Comparison of ENCODE assay signal across 1 cellular context in the genomic region with DNA sequence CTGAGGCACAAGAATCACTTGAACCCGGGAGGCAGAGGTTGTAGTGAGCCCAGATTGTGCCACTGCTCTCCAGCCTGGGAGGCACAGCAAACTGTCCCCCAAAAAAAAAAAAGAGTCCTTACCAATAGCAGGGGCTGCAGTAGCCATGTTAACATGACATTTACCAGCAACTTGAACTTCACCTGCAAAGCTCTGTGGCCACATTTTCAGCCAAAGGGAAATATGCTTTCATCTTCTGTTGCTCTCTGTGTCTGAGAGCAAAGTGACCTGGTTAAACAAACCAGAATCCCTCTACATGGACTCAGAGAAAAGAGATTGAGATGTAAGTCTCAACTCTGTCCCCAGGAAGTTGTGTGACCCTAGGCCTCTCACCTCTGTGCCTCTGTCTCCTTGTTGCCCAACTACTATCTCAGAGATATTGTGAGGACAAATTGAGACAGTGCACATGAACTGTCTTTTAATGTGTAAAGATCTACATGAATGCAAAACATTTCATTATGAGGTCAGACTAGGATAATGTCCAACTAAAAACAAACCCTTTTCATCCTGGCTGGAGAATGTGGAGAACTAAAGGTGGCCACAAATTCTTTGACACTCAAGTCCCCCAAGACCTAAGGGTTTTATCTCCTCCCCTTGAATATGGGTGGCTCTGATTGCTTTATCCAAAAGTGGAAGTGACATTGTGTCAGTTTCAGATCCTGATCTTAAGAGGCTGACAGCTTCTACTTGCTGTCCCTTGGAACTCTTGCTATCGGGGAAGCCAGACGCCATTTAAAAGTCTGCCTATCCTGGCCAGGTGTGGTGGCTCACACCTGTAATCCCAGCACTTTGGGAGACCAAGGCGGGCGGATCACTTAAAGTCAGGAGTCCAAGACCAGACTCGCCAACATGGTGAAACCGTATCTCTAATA.
TF ChIP-seq lines count a peak whose summit lies in the region.

No MANE protein-coding gene starts in this region.

TF ChIP-seq in IMR-90, 13 proteins besides CTCF, POLR2A, EP300 and RAD21:
- TF ChIP-seq ELK1 (IDR thresholded peaks at IDR 0.05; ENCODE audit: borderline replicate concordance, low read depth, low read length) = no peak
- TF ChIP-seq BHLHE40 (IDR thresholded peaks at IDR 0.05; ENCODE audit: low read depth, low read length) = no peak
- no peak for TF ChIP-seq MAZ (IDR thresholded peaks at IDR 0.05; ENCODE audit: borderline replicate concordance, low read depth, low read length)
- TF ChIP-seq NFE2L2 (IDR thresholded peaks at IDR 0.05; ENCODE audit: low read depth, low read length) = no peak
- no peak for TF ChIP-seq SMC3 (IDR thresholded peaks at IDR 0.05; ENCODE audit: low read depth, low read length)
